ENCODE assay signal across 8 cellular contexts in genomic region chr7:6705959-6706665, GRCh38. TPM values are rescaled to one million over a fixed set of nuclear protein-coding genes. Genes with fewer than 3 reads are reported as not detected.
DNase-seq lines count a peak whose midpoint lies in the region; ATAC-seq lines count a peak whose summit lies in the region.

No MANE protein-coding gene starts in this region.

- H3K79me2 ChIP-seq in mesendoderm (ENCODE audit: control insufficient read depth, insufficient read depth, low read length) = peaks cover 36% of the 10 kb centered on the region

- no CpG with 5 or more reads among the region's 47 CpGs for WGBS in mesendoderm (ENCODE audit: extremely low coverage, insufficient coverage, low lambda C conversion rate)

- peak overlapping the region; percentile 94 for H3K27ac Mint-ChIP-seq in stimulated activated naive CD8-positive, alpha-beta T cell treated with anti-CD3 and anti-CD28 coated beads, Interleukin-15, Interleukin-2, amounts not matched to agents 100 ng/mL and 50 ng/mL, for 24 hours

- DNase-seq in EL = peak; percentile 36
- peak; percentile 57 for DNase-seq in activated CD4-positive, CD25-positive, alpha-beta regulatory T cell treated with anti-CD3 and anti-CD28 coated beads, Interleukin-2, amount 50 U/mL, for 72 hours
- peak; percentile 8 for DNase-seq in effector CD4-positive, alpha-beta T cell
- peak; percentile 60 for DNase-seq in mesendoderm
- DNase-seq in mucosa of gallbladder (ENCODE audit: low spot score) = no peak

- peak; percentile 36 for ATAC-seq in GM21528 (IDR thresholded peaks at IDR 0.05; ENCODE audit: low FRiP score, unreplicated experiment)

- peaks cover 28% of the 10 kb centered on the region for H3K9me3 Mint-ChIP-seq in stimulated activated naive CD8-positive, alpha-beta T cell treated with anti-CD3 and anti-CD28 coated beads, Interleukin-15, Interleukin-2, amounts not matched to agents 100 ng/mL and 50 ng/mL, for 24 hours

- peaks cover 24% of the 10 kb centered on the region for H3K79me1 ChIP-seq in mesendoderm (ENCODE audit: low read length)

- peaks cover 33% of the 10 kb centered on the region for H3K36me3 Mint-ChIP-seq in stimulated activated naive CD8-positive, alpha-beta T cell treated with anti-CD3 and anti-CD28 coated beads, Interleukin-15, Interleukin-2, amounts not matched to agents 100 ng/mL and 50 ng/mL, for 24 hours (ENCODE audit: low read depth)

- no peak overlapping the region for H4K5ac ChIP-seq in mesendoderm (ENCODE audit: low read length)

- H3K4me2 ChIP-seq in mesendoderm (ENCODE audit: low read length) = peak overlapping the region; percentile 100

- H4K8ac ChIP-seq in mesendoderm (ENCODE audit: low read depth, low read length) = no peak overlapping the region

- H3K4me1 ChIP-seq in HUES6 (ENCODE audit: control insufficient read depth, insufficient read depth, low read length) = 0 out of 2 replicates have a peak, but pooled peaks cover 3% of the 10 kb centered on the region
- H3K4me1 ChIP-seq in mesendoderm (ENCODE audit: control insufficient read depth, low read depth, low read length) = peaks cover 3% of the 10 kb centered on the region

- H3K9me3 ChIP-seq in HUES6 (ENCODE audit: control insufficient read depth, insufficient read depth, low read depth, low read length) = peaks cover 35% of the 10 kb centered on the region

- H3K4me3 ChIP-seq in HUES6 (ENCODE audit: low read depth, low read length) (peak overlapping the region; percentile 98), mesendoderm (ENCODE audit: low read length) (peak overlapping the region; percentile 96)

- H3K9ac ChIP-seq in HUES6 (ENCODE audit: low read length) (peak overlapping the region; percentile 84), mesendoderm (ENCODE audit: low read length) (peak overlapping the region; percentile 87)

- peaks cover 41% of the 10 kb centered on the region for H3K36me3 ChIP-seq in HUES6 (ENCODE audit: control insufficient read depth, insufficient read depth, low read length)
- peaks cover 6% of the 10 kb centered on the region for H3K36me3 ChIP-seq in mesendoderm (ENCODE audit: control insufficient read depth, insufficient read depth, low read length)

- H3K4ac ChIP-seq in mesendoderm (ENCODE audit: low read depth, low read length) = peak overlapping the region; percentile 38

- no peak overlapping the region for H2BK120ac ChIP-seq in mesendoderm (ENCODE audit: low read depth, low read length)

- H3K56ac ChIP-seq in mesendoderm (ENCODE audit: low read length) = peak overlapping the region; percentile 93

- H3K27me3 Mint-ChIP-seq in stimulated activated naive CD8-positive, alpha-beta T cell treated with anti-CD3 and anti-CD28 coated beads, Interleukin-15, Interleukin-2, amounts not matched to agents 100 ng/mL and 50 ng/mL, for 24 hours = no peaks in the 10 kb centered on the region

- H3K27me3 ChIP-seq in HUES6 (ENCODE audit: control insufficient read depth, insufficient read depth, low read length) = no peaks in the 10 kb centered on the region
- no peaks in the 10 kb centered on the region for H3K27me3 ChIP-seq in mesendoderm (ENCODE audit: insufficient read depth, low read length, poor library complexity)

- H3K27ac ChIP-seq in HUES6 (ENCODE audit: low read depth, low read length) (peak overlapping the region; percentile 41; the same call in 1 of the 2 replicates), mesendoderm (ENCODE audit: low read depth, low read length) (no peak overlapping the region)

- H3K4me3 Mint-ChIP-seq in stimulated activated naive CD8-positive, alpha-beta T cell treated with anti-CD3 and anti-CD28 coated beads, Interleukin-15, Interleukin-2, amounts not matched to agents 100 ng/mL and 50 ng/mL, for 24 hours = peak overlapping the region; percentile 97

- H2BK15ac ChIP-seq in mesendoderm (replicated peaks; ENCODE audit: low read depth) = no peak overlapping the region

- H2AK5ac ChIP-seq in mesendoderm (ENCODE audit: low read length) = no peak overlapping the region

- peaks cover 45% of the 10 kb centered on the region for H3K4me1 Mint-ChIP-seq in stimulated activated naive CD8-positive, alpha-beta T cell treated with anti-CD3 and anti-CD28 coated beads, Interleukin-15, Interleukin-2, amounts not matched to agents 100 ng/mL and 50 ng/mL, for 24 hours (ENCODE audit: low read depth)

- H3K18ac ChIP-seq in mesendoderm (ENCODE audit: low read length) = no peak overlapping the region

- H3K23ac ChIP-seq in mesendoderm (ENCODE audit: low read length) = peak overlapping the region; percentile 89

- no peak overlapping the region for H2BK5ac ChIP-seq in mesendoderm (ENCODE audit: low read length)

RNA-seq across cellular contexts. Expression of gene ZNF12, which starts 0.6 kb away (rescaled TPM):
- 8.4 TPM for polyA plus RNA-seq in mesendoderm (2013, experiment 1 of 2)
- polyA plus RNA-seq in mesendoderm (2013, experiment 2 of 2) = 7.7 TPM
- 28.3 TPM for total RNA-seq in mucosa of gallbladder

RNA-seq across cellular contexts. Expression of gene RSPH10B2, which starts 47.8 kb away (rescaled TPM):
- polyA plus RNA-seq in mesendoderm (2013, experiment 1 of 2) = 0.22 TPM
- 0.06 TPM for polyA plus RNA-seq in mesendoderm (2013, experiment 2 of 2)
- 0.09 TPM for total RNA-seq in mucosa of gallbladder
